ENCODE assay signal across 9 cellular contexts in the genomic region with DNA sequence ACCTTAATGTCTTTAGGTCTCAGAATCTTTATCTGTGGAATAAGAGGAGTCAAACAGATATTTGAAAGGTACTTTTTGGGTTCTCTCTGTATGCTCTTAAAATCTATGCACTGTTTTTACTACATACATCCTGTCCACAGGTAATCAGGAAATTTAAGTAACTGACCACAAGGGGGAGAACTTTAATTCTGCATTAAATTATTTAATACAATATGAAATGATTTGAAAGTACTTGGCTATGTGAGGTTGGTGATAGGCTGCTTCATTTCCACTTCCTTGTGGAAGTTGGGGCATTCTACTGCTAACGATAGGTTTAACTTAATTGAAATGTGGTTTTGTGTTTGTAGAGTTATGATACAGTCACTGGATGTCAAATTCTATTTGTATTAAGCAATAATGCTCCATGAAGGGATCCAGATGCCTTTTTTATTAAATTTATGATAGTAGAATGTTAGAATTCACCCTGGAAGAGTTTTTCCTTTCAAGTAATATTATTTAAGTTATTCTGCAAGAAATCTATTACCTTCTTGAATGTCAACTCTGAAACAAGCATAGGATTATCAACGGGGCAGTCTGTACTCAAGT. TPM values are rescaled to one million over a fixed set of nuclear protein-coding genes. Genes with fewer than 3 reads are reported as not detected.
DNase-seq lines count a peak whose midpoint lies in the region; ATAC-seq and TF ChIP-seq lines count a peak whose summit lies in the region.
"Had no signal": no experiment of that assay in that cellular context is flagged by ENCODE, and none has a peak within 500 bp of the region (broad histone marks: within the 10 kb centered on the region; RNA-seq: fewer than 3 reads in every experiment).

No MANE protein-coding gene starts in this region.

- no peaks in the 10 kb centered on the region for H3K9me3 ChIP-seq in body of pancreas

- 47 to 57% methylated on average over 2 of the region's 2 CpGs for WGBS in body of pancreas, 2 donors

- no peak for TF ChIP-seq POLR2A in body of pancreas (IDR thresholded peaks at IDR 0.05)

- H3K4me3 ChIP-seq in body of pancreas, result no peak overlapping the region

- ATAC-seq in body of pancreas (no peak), GM18520 (IDR thresholded peaks at IDR 0.05; ENCODE audit: unreplicated experiment) (no peak), HG03354 (IDR thresholded peaks at IDR 0.05; ENCODE audit: poor library complexity, severe bottlenecking, unreplicated experiment) (no peak)
- ATAC-seq in effector memory CD8-positive, alpha-beta T cell (replicated peaks), result no peak

- H3K36me3 ChIP-seq in body of pancreas (replicated peaks in 1 of 2; ENCODE audit: insufficient read depth in 1 of 2, low read depth in 2 of 2), result no peaks in the 10 kb centered on the region

- no peaks in the 10 kb centered on the region for H3K27me3 ChIP-seq in body of pancreas

- intact Hi-C loops in body of pancreas (cut with DNase I), result no loop called here

- H3K4me1 Mint-ChIP-seq in nephron, result no peaks in the 10 kb centered on the region
- H3K4me1 Mint-ChIP-seq in effector memory CD8-positive, alpha-beta T cell (ENCODE audit: low read depth in 2 of 2), result no peaks in the 10 kb centered on the region
- H3K4me1 Mint-ChIP-seq: CD8-positive, alpha-beta memory T cell had no signal

- peak in 6 of 7 experiments; percentile 43 to 49 (median 46) for TF ChIP-seq CTCF in body of pancreas (IDR thresholded peaks at IDR 0.05)
- peak; percentile 54 to 67 (median 57) for TF ChIP-seq CTCF in nephron (IDR thresholded peaks at IDR 0.05; ENCODE audit: unreplicated experiment in 3 of 3)

- no peaks in the 10 kb centered on the region for H3K36me3 Mint-ChIP-seq in nephron (ENCODE audit: low read depth)
- H3K36me3 Mint-ChIP-seq in effector memory CD8-positive, alpha-beta T cell (ENCODE audit: insufficient read depth), result no peaks in the 10 kb centered on the region
- H3K36me3 Mint-ChIP-seq: CD8-positive, alpha-beta memory T cell had no signal

- H3K27ac ChIP-seq in body of pancreas, result no peak overlapping the region

- H3K9me3 Mint-ChIP-seq in nephron, result no peaks in the 10 kb centered on the region
- no peaks in the 10 kb centered on the region for H3K9me3 Mint-ChIP-seq in effector memory CD8-positive, alpha-beta T cell
- H3K9me3 Mint-ChIP-seq: CD8-positive, alpha-beta memory T cell had no signal

- no peak overlapping the region for H3K4me3 Mint-ChIP-seq in nephron
- no peak overlapping the region for H3K4me3 Mint-ChIP-seq in effector memory CD8-positive, alpha-beta T cell
- H3K4me3 Mint-ChIP-seq: CD8-positive, alpha-beta memory T cell had no signal

- in situ Hi-C loops in KBM-7 (cut with MboI; ENCODE audit: low pct_unique_long_range_greater_than_20kb, low sequenced_read_pairs), result no loop called here

- H3K27ac Mint-ChIP-seq in nephron, result no peak overlapping the region
- H3K27ac Mint-ChIP-seq in effector memory CD8-positive, alpha-beta T cell, result no peak overlapping the region
- H3K27ac Mint-ChIP-seq: CD8-positive, alpha-beta memory T cell had no signal

- H3K27me3 Mint-ChIP-seq in nephron (ENCODE audit: low read depth), result no peaks in the 10 kb centered on the region
- no peaks in the 10 kb centered on the region for H3K27me3 Mint-ChIP-seq in effector memory CD8-positive, alpha-beta T cell
- H3K27me3 Mint-ChIP-seq: CD8-positive, alpha-beta memory T cell had no signal

- DNase-seq in NCI-H2196 (lab: John Stamatoyannopoulos, UW; ENCODE audit: unreplicated experiment) (peak; percentile 12), NCI-H2196 treated with DMSO at 0.1 percent for 48 hours (lab: John Stamatoyannopoulos, UW; ENCODE audit: unreplicated experiment) (no peak), KBM-7 (peak; percentile 17), body of pancreas (no peak)
- DNase-seq in effector memory CD8-positive, alpha-beta T cell, result no peak

- H3K4me1 ChIP-seq in body of pancreas, result no peaks in the 10 kb centered on the region

RNA-seq across cellular contexts. Expression of gene TEX47, which starts 6.0 kb away (rescaled TPM):
- not detected for total RNA-seq in body of pancreas
- total RNA-seq: CD8-positive, alpha-beta memory T cell had no signal

RNA-seq across cellular contexts. Expression of gene ZNF804B, which starts 30.1 kb away (rescaled TPM):
- total RNA-seq in body of pancreas, result 1 to 10 TPM in 1 of 2 donors, under 1 TPM in 1; under 0.01 to 4.9 TPM
- total RNA-seq: CD8-positive, alpha-beta memory T cell had no signal

Comparison
In these comparisons a context has a peak if more than half of its experiments do, and no peak if none do; other contexts are left out.
1. DNase-seq: peak in NCI-H2196 (single experiment) and KBM-7 (single experiment); none in NCI-H2196 treated with DMSO at 0.1 percent for 48 hours (single experiment), body of pancreas (0 of 4) and effector memory CD8-positive, alpha-beta T cell (0 of 3).